In genomic region chr1:21946836-21947587, GRCh38 we compare ENCODE assay signal across 2 cellular contexts.
TF ChIP-seq lines count a peak whose summit lies in the region.

No MANE protein-coding gene starts in this region.

TF ChIP-seq in endothelial cell of umbilical vein, 7 proteins besides CTCF, POLR2A, EP300 and RAD21:
- TF ChIP-seq JUN (IDR thresholded peaks at IDR 0.05; ENCODE audit: borderline replicate concordance, insufficient read depth, insufficient read length, low read depth) (no peak), POLR2AphosphoS5 (IDR thresholded peaks at IDR 0.05; ENCODE audit: insufficient read depth, low read depth, low read length) (peak; percentile 40), MYC (IDR thresholded peaks at IDR 0.05; ENCODE audit: low read depth, low read length) (peak; percentile 63)

TF ChIP-seq in HepG2, 621 proteins besides CTCF, POLR2A, EP300 and RAD21 (continues in another document):
- TF ChIP-seq SSRP1 (CRISPR knock-in tag; IDR thresholded peaks at IDR 0.05) (no peak), ZNF598 (CRISPR knock-in tag; IDR thresholded peaks at IDR 0.05; ENCODE audit: borderline replicate concordance) (peak; percentile 38; the same call in 1 of the 2 replicates), ZKSCAN1 (IDR thresholded peaks at IDR 0.05; ENCODE audit: low read length) (peak; percentile 70), PCBP2 (optimal IDR thresholded peaks at IDR 0.05; ENCODE audit: low read depth, low read length, poor library complexity, severe bottlenecking) (no peak), PTBP1 (IDR thresholded peaks at IDR 0.05; ENCODE audit: low read depth, low read length, poor library complexity, severe bottlenecking) (no peak), PHF21A (CRISPR knock-in tag; IDR thresholded peaks at IDR 0.05) (peak; percentile 55; the same call in 1 of the 2 replicates), NKX3-1 (CRISPR knock-in tag; IDR thresholded peaks at IDR 0.05) (no peak), SAP130 (CRISPR knock-in tag; IDR thresholded peaks at IDR 0.05; ENCODE audit: low read depth) (peak; percentile 94), HMG20A (CRISPR knock-in tag; IDR thresholded peaks at IDR 0.05; ENCODE audit: borderline replicate concordance) (peak; percentile 49; the same call in 1 of the 2 replicates), ZNF768 (CRISPR knock-in tag; IDR thresholded peaks at IDR 0.05) (peak; percentile 15; the same call in 1 of the 2 replicates), HNRNPL (IDR thresholded peaks at IDR 0.05; ENCODE audit: low read depth, low read length) (no peak), HNRNPH1 (optimal IDR thresholded peaks at IDR 0.05; ENCODE audit: low read depth, low read length) (no peak), ZSCAN29 (CRISPR knock-in tag; conservative IDR thresholded peaks at IDR 0.05) (no peak), ZNF790 (CRISPR knock-in tag; IDR thresholded peaks at IDR 0.05; ENCODE audit: borderline replicate concordance) (no peak), SUZ12 (IDR thresholded peaks at IDR 0.05; ENCODE audit: low read depth, low read length) (no peak), ZNF329 (CRISPR knock-in tag; IDR thresholded peaks at IDR 0.05; ENCODE audit: low read depth) (no peak), ZNF737 (CRISPR knock-in tag; IDR thresholded peaks at IDR 0.05; ENCODE audit: borderline replicate concordance) (no peak), NR2F1 (CRISPR knock-in tag; IDR thresholded peaks at IDR 0.05) (no peak), ZNF615 (CRISPR knock-in tag; IDR thresholded peaks at IDR 0.05; ENCODE audit: borderline replicate concordance) (no peak), ERF (CRISPR knock-in tag; IDR thresholded peaks at IDR 0.05) (peak; percentile 93), BRD4 (CRISPR knock-in tag; IDR thresholded peaks at IDR 0.05) (no peak), NAIF1 (CRISPR knock-in tag; IDR thresholded peaks at IDR 0.05; ENCODE audit: borderline replicate concordance) (no peak), ZNF724P (CRISPR knock-in tag; IDR thresholded peaks at IDR 0.05; ENCODE audit: borderline replicate concordance) (no peak), HDAC6 (IDR thresholded peaks at IDR 0.05; ENCODE audit: low read depth, low read length) (no peak), ZFP82 (CRISPR knock-in tag; IDR thresholded peaks at IDR 0.05; ENCODE audit: borderline replicate concordance) (no peak), ZNF644 (CRISPR knock-in tag; IDR thresholded peaks at IDR 0.05; ENCODE audit: low read depth) (no peak), GABPA (IDR thresholded peaks at IDR 0.05; ENCODE audit: low read depth, low read length) (no peak), GABPA (CRISPR knock-in tag; IDR thresholded peaks at IDR 0.05; ENCODE audit: low read depth) (peak; percentile 82), JUN (CRISPR knock-in tag; IDR thresholded peaks at IDR 0.05) (peak; percentile 63; the same call in 1 of the 2 replicates), ZNF101 (CRISPR knock-in tag; IDR thresholded peaks at IDR 0.05; ENCODE audit: borderline replicate concordance, low read depth) (no peak), ZNF205 (CRISPR knock-in tag; IDR thresholded peaks at IDR 0.05) (no peak), SMYD3 (CRISPR knock-in tag; IDR thresholded peaks at IDR 0.05) (peak; percentile 60; the same call in 1 of the 2 replicates), ZBTB8A (CRISPR knock-in tag; IDR thresholded peaks at IDR 0.05; ENCODE audit: borderline replicate concordance, low read depth) (no peak), ZNF468 (CRISPR knock-in tag; IDR thresholded peaks at IDR 0.05) (no peak), NPAS2 (CRISPR knock-in tag; IDR thresholded peaks at IDR 0.05; ENCODE audit: borderline replicate concordance) (no peak), XRCC5 (optimal IDR thresholded peaks at IDR 0.05; ENCODE audit: low read length) (peak; percentile 61), PPARG (CRISPR knock-in tag; conservative IDR thresholded peaks at IDR 0.05) (peak; percentile 43; the same call in 1 of the 2 replicates), ELF1 (CRISPR knock-in tag; IDR thresholded peaks at IDR 0.05) (peak; percentile 87), THAP11 (CRISPR knock-in tag; IDR thresholded peaks at IDR 0.05) (0 out of 2 replicates have a peak, but pooled peaks have one; percentile 32), SALL1 (CRISPR knock-in tag; IDR thresholded peaks at IDR 0.05) (peak; percentile 96), ZNF672 (CRISPR knock-in tag; IDR thresholded peaks at IDR 0.05) (no peak), POGK (CRISPR knock-in tag; conservative IDR thresholded peaks at IDR 0.05) (no peak), TBP (CRISPR knock-in tag; IDR thresholded peaks at IDR 0.05) (0 out of 2 replicates have a peak, but pooled peaks have one; percentile 40), NFIB (CRISPR knock-in tag; IDR thresholded peaks at IDR 0.05; ENCODE audit: borderline replicate concordance) (no peak), ZNF547 (CRISPR knock-in tag; IDR thresholded peaks at IDR 0.05) (peak; percentile 68; the same call in 1 of the 2 replicates), HDAC1 (CRISPR knock-in tag; IDR thresholded peaks at IDR 0.05) (peak; percentile 91), MBNL3 (CRISPR knock-in tag; conservative IDR thresholded peaks at IDR 0.05) (no peak), ZBTB38 (CRISPR knock-in tag; IDR thresholded peaks at IDR 0.05) (peak; percentile 88; the same call in 1 of the 2 replicates)
- TF ChIP-seq, protein P1, sequence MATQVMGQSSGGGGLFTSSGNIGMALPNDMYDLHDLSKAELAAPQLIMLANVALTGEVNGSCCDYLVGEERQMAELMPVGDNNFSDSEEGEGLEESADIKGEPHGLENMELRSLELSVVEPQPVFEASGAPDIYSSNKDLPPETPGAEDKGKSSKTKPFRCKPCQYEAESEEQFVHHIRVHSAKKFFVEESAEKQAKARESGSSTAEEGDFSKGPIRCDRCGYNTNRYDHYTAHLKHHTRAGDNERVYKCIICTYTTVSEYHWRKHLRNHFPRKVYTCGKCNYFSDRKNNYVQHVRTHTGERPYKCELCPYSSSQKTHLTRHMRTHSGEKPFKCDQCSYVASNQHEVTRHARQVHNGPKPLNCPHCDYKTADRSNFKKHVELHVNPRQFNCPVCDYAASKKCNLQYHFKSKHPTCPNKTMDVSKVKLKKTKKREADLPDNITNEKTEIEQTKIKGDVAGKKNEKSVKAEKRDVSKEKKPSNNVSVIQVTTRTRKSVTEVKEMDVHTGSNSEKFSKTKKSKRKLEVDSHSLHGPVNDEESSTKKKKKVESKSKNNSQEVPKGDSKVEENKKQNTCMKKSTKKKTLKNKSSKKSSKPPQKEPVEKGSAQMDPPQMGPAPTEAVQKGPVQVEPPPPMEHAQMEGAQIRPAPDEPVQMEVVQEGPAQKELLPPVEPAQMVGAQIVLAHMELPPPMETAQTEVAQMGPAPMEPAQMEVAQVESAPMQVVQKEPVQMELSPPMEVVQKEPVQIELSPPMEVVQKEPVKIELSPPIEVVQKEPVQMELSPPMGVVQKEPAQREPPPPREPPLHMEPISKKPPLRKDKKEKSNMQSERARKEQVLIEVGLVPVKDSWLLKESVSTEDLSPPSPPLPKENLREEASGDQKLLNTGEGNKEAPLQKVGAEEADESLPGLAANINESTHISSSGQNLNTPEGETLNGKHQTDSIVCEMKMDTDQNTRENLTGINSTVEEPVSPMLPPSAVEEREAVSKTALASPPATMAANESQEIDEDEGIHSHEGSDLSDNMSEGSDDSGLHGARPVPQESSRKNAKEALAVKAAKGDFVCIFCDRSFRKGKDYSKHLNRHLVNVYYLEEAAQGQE (IDR thresholded peaks at IDR 0.05; ENCODE audit: borderline replicate concordance in 1 of 2, low read depth in 1 of 2, low read length in 2 of 2) = no peak
- TF ChIP-seq, protein P2, sequence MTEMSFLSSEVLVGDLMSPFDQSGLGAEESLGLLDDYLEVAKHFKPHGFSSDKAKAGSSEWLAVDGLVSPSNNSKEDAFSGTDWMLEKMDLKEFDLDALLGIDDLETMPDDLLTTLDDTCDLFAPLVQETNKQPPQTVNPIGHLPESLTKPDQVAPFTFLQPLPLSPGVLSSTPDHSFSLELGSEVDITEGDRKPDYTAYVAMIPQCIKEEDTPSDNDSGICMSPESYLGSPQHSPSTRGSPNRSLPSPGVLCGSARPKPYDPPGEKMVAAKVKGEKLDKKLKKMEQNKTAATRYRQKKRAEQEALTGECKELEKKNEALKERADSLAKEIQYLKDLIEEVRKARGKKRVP (CRISPR knock-in tag; IDR thresholded peaks at IDR 0.05) = 0 out of 4 replicates have a peak, but pooled peaks of 1 of the 2 experiments have one; percentile 13
- TF ChIP-seq, protein P3, sequence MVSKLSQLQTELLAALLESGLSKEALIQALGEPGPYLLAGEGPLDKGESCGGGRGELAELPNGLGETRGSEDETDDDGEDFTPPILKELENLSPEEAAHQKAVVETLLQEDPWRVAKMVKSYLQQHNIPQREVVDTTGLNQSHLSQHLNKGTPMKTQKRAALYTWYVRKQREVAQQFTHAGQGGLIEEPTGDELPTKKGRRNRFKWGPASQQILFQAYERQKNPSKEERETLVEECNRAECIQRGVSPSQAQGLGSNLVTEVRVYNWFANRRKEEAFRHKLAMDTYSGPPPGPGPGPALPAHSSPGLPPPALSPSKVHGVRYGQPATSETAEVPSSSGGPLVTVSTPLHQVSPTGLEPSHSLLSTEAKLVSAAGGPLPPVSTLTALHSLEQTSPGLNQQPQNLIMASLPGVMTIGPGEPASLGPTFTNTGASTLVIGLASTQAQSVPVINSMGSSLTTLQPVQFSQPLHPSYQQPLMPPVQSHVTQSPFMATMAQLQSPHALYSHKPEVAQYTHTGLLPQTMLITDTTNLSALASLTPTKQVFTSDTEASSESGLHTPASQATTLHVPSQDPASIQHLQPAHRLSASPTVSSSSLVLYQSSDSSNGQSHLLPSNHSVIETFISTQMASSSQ (IDR thresholded peaks at IDR 0.05; ENCODE audit: low read depth) = no peak
- TF ChIP-seq, protein P3 (CRISPR knock-in tag; IDR thresholded peaks at IDR 0.05; ENCODE audit: borderline replicate concordance) = no peak
- TF ChIP-seq, protein P4, sequence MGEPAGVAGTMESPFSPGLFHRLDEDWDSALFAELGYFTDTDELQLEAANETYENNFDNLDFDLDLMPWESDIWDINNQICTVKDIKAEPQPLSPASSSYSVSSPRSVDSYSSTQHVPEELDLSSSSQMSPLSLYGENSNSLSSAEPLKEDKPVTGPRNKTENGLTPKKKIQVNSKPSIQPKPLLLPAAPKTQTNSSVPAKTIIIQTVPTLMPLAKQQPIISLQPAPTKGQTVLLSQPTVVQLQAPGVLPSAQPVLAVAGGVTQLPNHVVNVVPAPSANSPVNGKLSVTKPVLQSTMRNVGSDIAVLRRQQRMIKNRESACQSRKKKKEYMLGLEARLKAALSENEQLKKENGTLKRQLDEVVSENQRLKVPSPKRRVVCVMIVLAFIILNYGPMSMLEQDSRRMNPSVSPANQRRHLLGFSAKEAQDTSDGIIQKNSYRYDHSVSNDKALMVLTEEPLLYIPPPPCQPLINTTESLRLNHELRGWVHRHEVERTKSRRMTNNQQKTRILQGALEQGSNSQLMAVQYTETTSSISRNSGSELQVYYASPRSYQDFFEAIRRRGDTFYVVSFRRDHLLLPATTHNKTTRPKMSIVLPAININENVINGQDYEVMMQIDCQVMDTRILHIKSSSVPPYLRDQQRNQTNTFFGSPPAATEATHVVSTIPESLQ (CRISPR knock-in tag; conservative IDR thresholded peaks at IDR 0.05) = no peak
- TF ChIP-seq, protein P5, sequence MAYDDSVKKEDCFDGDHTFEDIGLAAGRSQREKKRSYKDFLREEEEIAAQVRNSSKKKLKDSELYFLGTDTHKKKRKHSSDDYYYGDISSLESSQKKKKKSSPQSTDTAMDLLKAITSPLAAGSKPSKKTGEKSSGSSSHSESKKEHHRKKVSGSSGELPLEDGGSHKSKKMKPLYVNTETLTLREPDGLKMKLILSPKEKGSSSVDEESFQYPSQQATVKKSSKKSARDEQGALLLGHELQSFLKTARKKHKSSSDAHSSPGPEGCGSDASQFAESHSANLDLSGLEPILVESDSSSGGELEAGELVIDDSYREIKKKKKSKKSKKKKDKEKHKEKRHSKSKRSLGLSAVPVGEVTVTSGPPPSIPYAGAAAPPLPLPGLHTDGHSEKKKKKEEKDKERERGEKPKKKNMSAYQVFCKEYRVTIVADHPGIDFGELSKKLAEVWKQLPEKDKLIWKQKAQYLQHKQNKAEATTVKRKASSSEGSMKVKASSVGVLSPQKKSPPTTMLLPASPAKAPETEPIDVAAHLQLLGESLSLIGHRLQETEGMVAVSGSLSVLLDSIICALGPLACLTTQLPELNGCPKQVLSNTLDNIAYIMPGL (CRISPR knock-in tag; IDR thresholded peaks at IDR 0.05; ENCODE audit: borderline replicate concordance in 1 of 2, low read depth in 1 of 2) = no peak
- TF ChIP-seq, protein P6, sequence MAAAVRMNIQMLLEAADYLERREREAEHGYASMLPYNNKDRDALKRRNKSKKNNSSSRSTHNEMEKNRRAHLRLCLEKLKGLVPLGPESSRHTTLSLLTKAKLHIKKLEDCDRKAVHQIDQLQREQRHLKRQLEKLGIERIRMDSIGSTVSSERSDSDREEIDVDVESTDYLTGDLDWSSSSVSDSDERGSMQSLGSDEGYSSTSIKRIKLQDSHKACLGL (CRISPR knock-in tag; IDR thresholded peaks at IDR 0.05) = peak; percentile 59; the same call in 1 of the 2 replicates
